ENCODE assay signal across 18 cellular contexts in genomic region chr10:62694537-62695126, GRCh38.
"Had no signal": no experiment of that assay in that cellular context is flagged by ENCODE, and none has a peak within 500 bp of the region (broad histone marks: within the 10 kb centered on the region; RNA-seq: fewer than 3 reads in every experiment).

No MANE protein-coding gene starts in this region.

- DNase-seq: activated CD4-positive, alpha-beta T cell treated with anti-CD3 and anti-CD28 coated beads, Interleukin-2, amount 50 U/mL, for 1 hour; activated CD4-positive, CD25-positive, alpha-beta regulatory T cell treated with anti-CD3 and anti-CD28 coated beads, Interleukin-2, amount 50 U/mL, for 72 hours; activated CD8-positive, alpha-beta memory T cell treated with anti-CD3 and anti-CD28 coated beads for 24 hours; activated CD8-positive, alpha-beta memory T cell treated with anti-CD3 and anti-CD28 coated beads, Interleukin-2, amount 50 U/mL, for 48 hours; activated effector memory CD4-positive, alpha-beta T cell treated with anti-CD3 and anti-CD28 coated beads, Interleukin-2, amount 50 U/mL, for 16 hours; activated T-cell treated with anti-CD3 and anti-CD28 coated beads, Interleukin-2, amount 50 U/mL, for 48 hours; erythroblast; foreskin melanocyte; hypothalamus; lower lobe of right lung; stimulated activated naive CD4-positive, alpha-beta T cell treated with Interleukin-2 at 50 U/mL for 16 hours; thyroid gland had no signal

- H3K27me3 Mint-ChIP-seq: activated naive CD4-positive, alpha-beta T cell treated with anti-CD3 and anti-CD28 coated beads, Interleukin-2, amount 50 U/mL, for 24 hours; progenitor cell of endocrine pancreas had no signal

- FAIRE-seq: bronchial epithelial cell, keratinocyte had no signal

- H3K9me3 ChIP-seq: thyroid gland had no signal

- H3K4me3 ChIP-seq: lower lobe of right lung, thyroid gland had no signal

- ATAC-seq: lower lobe of right lung had no signal

- H3K27ac Mint-ChIP-seq: activated naive CD4-positive, alpha-beta T cell treated with anti-CD3 and anti-CD28 coated beads, Interleukin-2, amount 50 U/mL, for 24 hours; progenitor cell of endocrine pancreas; T-helper 1 cell treated with Interleukin-12 subunit alpha and Interleukin-12 subunit beta and Interleukin-4 antibody, amounts not matched to agents 30 μg/mL and 1 μg/mL, for 36 hours had no signal

- H3K27me3 ChIP-seq: thyroid gland had no signal

- H3K27ac ChIP-seq: lower lobe of right lung, VCaP had no signal

- H3K36me3 ChIP-seq: lower lobe of right lung, thyroid gland had no signal

- H3K4me3 Mint-ChIP-seq: activated naive CD4-positive, alpha-beta T cell treated with anti-CD3 and anti-CD28 coated beads, Interleukin-2, amount 50 U/mL, for 24 hours; T-helper 1 cell treated with Interleukin-12 subunit alpha and Interleukin-12 subunit beta and Interleukin-4 antibody, amounts not matched to agents 30 μg/mL and 1 μg/mL, for 36 hours had no signal
